In genomic region chrX:103347682-103348397, GRCh38 we compare ENCODE assay signal across 15 cellular contexts.
"Had no signal": no experiment of that assay in that cellular context is flagged by ENCODE, and none has a peak within 500 bp of the region (broad histone marks: within the 10 kb centered on the region; RNA-seq: fewer than 3 reads in every experiment).

No MANE protein-coding gene starts in this region.

- H3K27me3 ChIP-seq: brain microvascular endothelial cell, foreskin keratinocyte had no signal

- H3K9me3 ChIP-seq: esophagus squamous epithelium, lower lobe of right lung, prostate gland, right lobe of liver, tibial nerve had no signal

- H3K36me3 Mint-ChIP-seq: activated naive CD4-positive, alpha-beta T cell treated with anti-CD3 and anti-CD28 coated beads, Interleukin-2, amount 50 U/mL, for 24 hours; stimulated activated memory B cell treated with anti-CD40 and anti-IgM and Interleukin-4, amounts not matched to agents 10 μg/mL and 1 μg/mL and 100 μg/mL, for 72 hours had no signal

- H3K36me3 ChIP-seq: brain microvascular endothelial cell, esophagus squamous epithelium, lower lobe of right lung, prostate gland, right lobe of liver, tibial nerve had no signal

- H3K4me3 Mint-ChIP-seq: activated naive CD4-positive, alpha-beta T cell treated with anti-CD3 and anti-CD28 coated beads, Interleukin-2, amount 50 U/mL, for 24 hours; naive B cell; stimulated activated memory B cell treated with anti-CD40 and anti-IgM and Interleukin-4, amounts not matched to agents 10 μg/mL and 1 μg/mL and 100 μg/mL, for 72 hours had no signal

- H3K27ac ChIP-seq: brain microvascular endothelial cell, esophagus squamous epithelium, foreskin keratinocyte, lower lobe of right lung, prostate gland, right lobe of liver, tibial nerve had no signal

- ATAC-seq: activated CD4-positive, CD25-positive, alpha-beta regulatory T cell treated with anti-CD3 and anti-CD28 coated beads, Interleukin-2, amount 50 U/mL, for 24 hours; foreskin keratinocyte; lower lobe of right lung; right lobe of liver; stimulated activated memory B cell treated with anti-CD40 and anti-IgM and Interleukin-4, amounts not matched to agents 10 μg/mL and 1 μg/mL and 100 μg/mL, for 72 hours had no signal

- DNase-seq: amniotic stem cell, brain microvascular endothelial cell, dermis blood vessel endothelial cell, esophagus squamous epithelium, foreskin keratinocyte, lower lobe of right lung, naive B cell, nucleus accumbens, right lobe of liver, T-helper 2 cell had no signal

- H3K4me1 Mint-ChIP-seq: naive B cell; stimulated activated memory B cell treated with anti-CD40 and anti-IgM and Interleukin-4, amounts not matched to agents 10 μg/mL and 1 μg/mL and 100 μg/mL, for 72 hours had no signal

- H3K27me3 Mint-ChIP-seq: activated naive CD4-positive, alpha-beta T cell treated with anti-CD3 and anti-CD28 coated beads, Interleukin-2, amount 50 U/mL, for 24 hours had no signal

- H3K4me1 ChIP-seq: esophagus squamous epithelium, foreskin keratinocyte, lower lobe of right lung, prostate gland, right lobe of liver, tibial nerve had no signal

- H3K27ac Mint-ChIP-seq: activated naive CD4-positive, alpha-beta T cell treated with anti-CD3 and anti-CD28 coated beads, Interleukin-2, amount 50 U/mL, for 24 hours; naive B cell; stimulated activated memory B cell treated with anti-CD40 and anti-IgM and Interleukin-4, amounts not matched to agents 10 μg/mL and 1 μg/mL and 100 μg/mL, for 72 hours had no signal

- H3K4me3 ChIP-seq: esophagus squamous epithelium, lower lobe of right lung, prostate gland, right lobe of liver, tibial nerve had no signal

- H3K9me3 Mint-ChIP-seq: activated naive CD4-positive, alpha-beta T cell treated with anti-CD3 and anti-CD28 coated beads, Interleukin-2, amount 50 U/mL, for 24 hours; stimulated activated memory B cell treated with anti-CD40 and anti-IgM and Interleukin-4, amounts not matched to agents 10 μg/mL and 1 μg/mL and 100 μg/mL, for 72 hours had no signal
